In the genomic region with DNA sequence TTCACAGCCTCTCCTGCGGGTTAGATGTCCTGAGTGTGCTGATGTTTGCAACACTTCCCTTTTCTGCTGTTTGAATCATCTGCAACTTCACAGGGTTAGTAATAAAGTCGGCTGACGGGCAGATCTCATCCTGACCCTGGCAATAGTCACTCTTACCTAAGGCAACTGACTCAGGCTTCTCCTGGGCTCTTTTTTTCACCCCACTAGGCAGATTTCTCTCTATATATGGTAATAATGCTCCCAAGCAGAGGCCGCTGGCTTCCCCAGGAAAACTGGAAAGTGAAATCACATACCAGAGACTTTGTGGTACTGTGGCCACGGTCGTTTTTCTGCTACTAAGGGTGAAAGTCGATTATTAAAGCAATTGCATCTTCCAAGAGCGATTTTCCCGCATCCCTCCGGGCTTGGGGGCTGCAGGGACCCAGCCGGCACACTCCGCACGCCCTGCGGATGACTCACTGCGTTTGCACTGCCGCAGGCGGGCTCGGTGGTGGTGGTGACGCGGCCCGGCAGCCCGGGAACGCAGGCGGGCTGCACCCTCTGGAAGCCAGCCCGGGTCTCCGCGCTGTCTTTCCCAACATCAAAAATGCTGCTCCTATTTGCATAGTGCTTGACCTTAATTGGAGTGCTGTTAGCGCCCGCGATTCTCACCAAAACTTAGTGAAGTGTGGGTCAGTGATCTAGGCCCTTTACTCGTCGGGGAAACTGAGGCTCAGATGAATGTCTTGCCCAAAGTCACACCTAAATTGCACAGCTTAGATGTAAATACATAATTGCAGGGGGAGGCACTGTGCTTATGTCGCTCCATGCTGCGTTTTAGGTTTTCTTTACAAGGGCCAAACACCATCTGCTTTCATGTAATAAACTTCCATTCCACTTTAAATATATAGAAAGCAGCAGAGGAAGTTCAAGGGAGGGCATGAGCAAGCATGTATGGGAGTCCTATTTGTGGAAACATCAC, we compare ENCODE assay signal across 7 cellular contexts. TPM values are rescaled to one million over a fixed set of nuclear protein-coding genes. Genes with fewer than 3 reads are reported as not detected.
DNase-seq lines count a peak whose midpoint lies in the region; ATAC-seq and TF ChIP-seq lines count a peak whose summit lies in the region.

No MANE protein-coding gene starts in this region.

- no peak for TF ChIP-seq CTCF in OCI-LY7 (conservative IDR thresholded peaks at IDR 0.05; ENCODE audit: low read length)
- no peak for TF ChIP-seq CTCF in neutrophil (IDR thresholded peaks at IDR 0.05)

- H3K4me3 Mint-ChIP-seq in activated naive CD4-positive, alpha-beta T cell treated with anti-CD3 and anti-CD28 coated beads for 36 hours, result peak overlapping the region; percentile 50

- ATAC-seq in GM18511 (IDR thresholded peaks at IDR 0.05; ENCODE audit: unreplicated experiment) (peak; percentile 81), HG03135 (IDR thresholded peaks at IDR 0.05; ENCODE audit: unreplicated experiment) (peak; percentile 60)

- no peaks in the 10 kb centered on the region for H4K20me1 ChIP-seq in OCI-LY7 (ENCODE audit: insufficient read depth, low read length)

- H3K27ac ChIP-seq in OCI-LY7 (ENCODE audit: low read depth, low read length, poor library complexity, severe bottlenecking) (peak overlapping the region; percentile 5), neutrophil (no peak overlapping the region)

- intact Hi-C loops in OCI-LY7 (cut with micrococcal nuclease; ENCODE audit: unreplicated experiment), result loop anchor here (2.0 to 5.0 kb wide), 2 partner anchors 47 to 558 kb away; a partner anchor contains a TSS
- intact Hi-C loops in activated naive CD4-positive, alpha-beta T cell treated with anti-CD3 and anti-CD28 coated beads for 36 hours (cut with micrococcal nuclease), result loop anchor here (1.0 to 5.0 kb wide), 8 partner anchors 25 to 813 kb away; a partner anchor contains a TSS

- H2AFZ ChIP-seq in OCI-LY7 (ENCODE audit: low read length), result peak overlapping the region; percentile 76

- H3K9me2 ChIP-seq in OCI-LY7 (ENCODE audit: insufficient read depth, low read length), result no peaks in the 10 kb centered on the region

- POLR2A ChIA-PET in OCI-LY7 (lab: Charles Lee), result interaction anchor here (0.5 to 4.2 kb wide), 10 partner anchors 10 to 217 kb away, joined by 3 to 15 read pairs (median 5); no protein-coding TSS in a partner anchor

- peak overlapping the region; percentile 62 for H3K4me2 ChIP-seq in OCI-LY7 (ENCODE audit: low read length)

- H3K4me1 Mint-ChIP-seq in activated naive CD4-positive, alpha-beta T cell treated with anti-CD3 and anti-CD28 coated beads for 36 hours (ENCODE audit: low read depth), result peaks cover 34% of the 10 kb centered on the region

- H3K4me1 ChIP-seq in OCI-LY7 (ENCODE audit: insufficient read depth, low read length, poor library complexity, severe bottlenecking), result peaks cover 44% of the 10 kb centered on the region
- peaks cover 9 to 10% of the 10 kb centered on the region in 2 experiments for H3K4me1 ChIP-seq in neutrophil (ENCODE audit: control insufficient read depth in 1 of 2, insufficient read depth in 1 of 2, low read depth in 1 of 2, low read length in 1 of 2)

- no peak overlapping the region for H3K27ac Mint-ChIP-seq in activated naive CD4-positive, alpha-beta T cell treated with anti-CD3 and anti-CD28 coated beads for 36 hours

- no peaks in the 10 kb centered on the region for H3K79me2 ChIP-seq in OCI-LY7 (ENCODE audit: insufficient read depth, low read depth, low read length)

- no peaks in the 10 kb centered on the region for H3K9me3 Mint-ChIP-seq in activated naive CD4-positive, alpha-beta T cell treated with anti-CD3 and anti-CD28 coated beads for 36 hours

- H3K27me3 Mint-ChIP-seq in activated naive CD4-positive, alpha-beta T cell treated with anti-CD3 and anti-CD28 coated beads for 36 hours (ENCODE audit: low read depth), result peaks cover 9% of the 10 kb centered on the region

- H3K27me3 ChIP-seq in neutrophil, result peaks cover 36% of the 10 kb centered on the region

- CTCF ChIA-PET in OCI-LY7 (lab: Charles Lee; ENCODE audit: unreplicated experiment), result interaction anchor here (0.6 to 1.6 kb wide), 2 partner anchors 29 to 210 kb away, joined by 3 read pairs; no protein-coding TSS in a partner anchor
- CTCF ChIA-PET in activated naive CD4-positive, alpha-beta T cell treated with anti-CD3 and anti-CD28 coated beads for 36 hours (lab: Charles Lee), result interaction anchor here (0.9 to 1.8 kb wide), 2 partner anchors 46 to 187 kb away, joined by 3 to 4 read pairs; no protein-coding TSS in a partner anchor

- no peaks in the 10 kb centered on the region for H3K36me3 Mint-ChIP-seq in activated naive CD4-positive, alpha-beta T cell treated with anti-CD3 and anti-CD28 coated beads for 36 hours (ENCODE audit: low read depth)

- H3K9me3 ChIP-seq in OCI-LY7 (ENCODE audit: low read length) (peaks cover 12% of the 10 kb centered on the region), neutrophil (no peaks in the 10 kb centered on the region)

- BruUV-seq in OCI-LY7 (replicated peaks; lab: Mats Ljungman, UMichigan), result no TSS peak

- DNase-seq in OCI-LY7 (ENCODE audit: low spot score), result peak; percentile 62
- DNase-seq in activated naive CD4-positive, alpha-beta T cell treated with anti-CD3 and anti-CD28 coated beads for 36 hours, result peak; percentile 58
- DNase-seq in globus pallidus (ENCODE audit: low spot score), result peak; percentile 20
- DNase-seq in DMS79 (lab: John Stamatoyannopoulos, UW), result no peak

- H3K4me3 ChIP-seq in OCI-LY7 (ENCODE audit: low read depth, low read length, poor library complexity, severe bottlenecking) (peak overlapping the region; percentile 43), neutrophil (ENCODE audit: low read depth in 1 of 2, low read length in 1 of 2) (peak overlapping the region; percentile 21 to 42)

- peaks cover 3% of the 10 kb centered on the region; the same call in 1 of the 2 replicates for H3K36me3 ChIP-seq in OCI-LY7 (ENCODE audit: insufficient read depth, low read length)
- no peaks in the 10 kb centered on the region for H3K36me3 ChIP-seq in neutrophil

RNA-seq across cellular contexts. Expression of a gene that starts 47.6 kb away (rescaled TPM):
- 165 and 179 TPM in 2 replicates for total RNA-seq in OCI-LY7 (2014; rRNA removed; shearing (Covaris generic))
- 167 and 199 TPM in 2 replicates for total RNA-seq in OCI-LY7 (2022)
- total RNA-seq in activated naive CD4-positive, alpha-beta T cell treated with anti-CD3 and anti-CD28 coated beads for 36 hours, result 10 to 100 TPM; 30.3 to 34.5 TPM

Comparison
In these comparisons a context has a peak if more than half of its experiments do, and no peak if none do; other contexts are left out.
1. RNA of a gene that starts 47.6 kb away (total RNA-seq): 165 to 199 TPM in OCI-LY7; 30.3 to 34.5 TPM in activated naive CD4-positive, alpha-beta T cell treated with anti-CD3 and anti-CD28 coated beads for 36 hours; every median in the first group is over 4 times any median in the second.